16 cellular contexts compared by ENCODE assay signal in genomic region chr3:42612147-42612680, GRCh38. TPM values are rescaled to one million over a fixed set of nuclear protein-coding genes. Genes with fewer than 3 reads are reported as not detected.
DNase-seq lines count a peak whose midpoint lies in the region; ATAC-seq and TF ChIP-seq lines count a peak whose summit lies in the region.
"Had no signal": no experiment of that assay in that cellular context is flagged by ENCODE, and none has a peak within 500 bp of the region (broad histone marks: within the 10 kb centered on the region; RNA-seq: fewer than 3 reads in every experiment).

No MANE protein-coding gene starts in this region.

- DNase-seq in activated naive CD4-positive, alpha-beta T cell treated with anti-CD3 and anti-CD28 coated beads, Interleukin-2, amount 50 U/mL, for 16 hours, result no peak
- DNase-seq in RWPE2 (ENCODE audit: low spot score), result no peak
- DNase-seq in stomach, result no peak
- DNase-seq in kidney tubule cell (ENCODE audit: low spot score), result no peak
- DNase-seq in mucosa of gallbladder (ENCODE audit: low spot score), result no peak
- DNase-seq: Calu3; cerebellar nuclear complex; NCI-H2107; occipital lobe; stimulated activated naive CD4-positive, alpha-beta T cell had no signal

- ATAC-seq in RWPE2 (ENCODE audit: low read depth), result no peak
- ATAC-seq in gastroesophageal sphincter, result no peak
- no peak for ATAC-seq in GM18505 (IDR thresholded peaks at IDR 0.05; ENCODE audit: unreplicated experiment)
- ATAC-seq: HCT116 had no signal

- peaks cover 53% of the 10 kb centered on the region for H3K36me3 ChIP-seq in RWPE2 (ENCODE audit: low read depth)
- peaks cover 0 to 5% of the 10 kb centered on the region in 2 donors for H3K36me3 ChIP-seq in gastroesophageal sphincter
- peaks cover 0 to 24% (median 6%) of the 10 kb centered on the region in 4 donors for H3K36me3 ChIP-seq in stomach

- H3K27me3 ChIP-seq in RWPE2 (ENCODE audit: insufficient read depth, poor library complexity, severe bottlenecking) (no peaks in the 10 kb centered on the region), gastroesophageal sphincter (no peaks in the 10 kb centered on the region), stomach (no peaks in the 10 kb centered on the region)

- WGBS in gastroesophageal sphincter (ENCODE audit: low coverage in 1 of 2), 2 donors, result 65 to 85% methylated on average over 1 of the region's 1 CpG
- 24 to 44% (median 36%) methylated on average over 1 of the region's 1 CpG for WGBS in stomach, 5 donors

- TF ChIP-seq POLR2A in gastroesophageal sphincter (IDR thresholded peaks at IDR 0.05), result no peak
- no peak for TF ChIP-seq POLR2A in stomach (IDR thresholded peaks at IDR 0.05)
- no peak for TF ChIP-seq POLR2A in GM18505 (IDR thresholded peaks at IDR 0.05; ENCODE audit: borderline replicate concordance, extremely low read depth, insufficient read depth, insufficient read length)

- intact Hi-C loops in stomach (cut with DNase I; ENCODE audit: low total_unique reads), result no loop called here

- H3K4me3 Mint-ChIP-seq in activated naive CD4-positive, alpha-beta T cell treated with anti-CD3 and anti-CD28 coated beads, Interleukin-2, amount 50 U/mL, for 24 hours, result no peak overlapping the region

- no peaks in the 10 kb centered on the region for H3K9me3 ChIP-seq in RWPE2 (ENCODE audit: severe bottlenecking)
- no peaks in the 10 kb centered on the region for H3K9me3 ChIP-seq in gastroesophageal sphincter
- no peaks in the 10 kb centered on the region for H3K9me3 ChIP-seq in stomach

- no peak overlapping the region for H3K4me3 ChIP-seq in RWPE2 (ENCODE audit: severe bottlenecking)
- H3K4me3 ChIP-seq in gastroesophageal sphincter, result no peak overlapping the region
- no peak overlapping the region for H3K4me3 ChIP-seq in stomach
- H3K4me3 ChIP-seq: skin epidermis had no signal

- TF ChIP-seq EP300 in gastroesophageal sphincter (IDR thresholded peaks at IDR 0.05) (no peak), stomach (IDR thresholded peaks at IDR 0.05) (no peak)

- TF ChIP-seq CTCF in RWPE2 (IDR thresholded peaks at IDR 0.05; ENCODE audit: poor library complexity, severe bottlenecking) (no peak), gastroesophageal sphincter (IDR thresholded peaks at IDR 0.05) (no peak), stomach (IDR thresholded peaks at IDR 0.05) (no peak)

- H3K4me1 ChIP-seq in RWPE2 (ENCODE audit: insufficient read depth, poor library complexity, severe bottlenecking) (peaks cover 13% of the 10 kb centered on the region), gastroesophageal sphincter (peaks cover 9 to 87% (median 19%) of the 10 kb centered on the region in 3 donors), stomach (peaks cover 5 to 87% (median 40%) of the 10 kb centered on the region in 4 donors)

- H3K27ac Mint-ChIP-seq in activated naive CD4-positive, alpha-beta T cell treated with anti-CD3 and anti-CD28 coated beads, Interleukin-2, amount 50 U/mL, for 24 hours, result peak overlapping the region; percentile 35

- no peaks in the 10 kb centered on the region for H3K27me3 Mint-ChIP-seq in activated naive CD4-positive, alpha-beta T cell treated with anti-CD3 and anti-CD28 coated beads, Interleukin-2, amount 50 U/mL, for 24 hours
- H3K27me3 Mint-ChIP-seq: IgD-negative memory B cell had no signal

- H3K4me1 Mint-ChIP-seq in activated naive CD4-positive, alpha-beta T cell treated with anti-CD3 and anti-CD28 coated beads, Interleukin-2, amount 50 U/mL, for 24 hours, result peaks cover 84% of the 10 kb centered on the region

- H3K27ac ChIP-seq in RWPE2 (ENCODE audit: poor library complexity, severe bottlenecking) (peak overlapping the region; percentile 4), gastroesophageal sphincter (peak overlapping the region in 3 of 4 donors; percentile 1 to 65 (median 65)), stomach (peak overlapping the region in 4 of 5 donors; percentile 29 to 61 (median 40))

- peaks cover 18% of the 10 kb centered on the region for H3K36me3 Mint-ChIP-seq in activated naive CD4-positive, alpha-beta T cell treated with anti-CD3 and anti-CD28 coated beads, Interleukin-2, amount 50 U/mL, for 24 hours

- no peaks in the 10 kb centered on the region for H3K9me3 Mint-ChIP-seq in activated naive CD4-positive, alpha-beta T cell treated with anti-CD3 and anti-CD28 coated beads, Interleukin-2, amount 50 U/mL, for 24 hours
- H3K9me3 Mint-ChIP-seq: IgD-negative memory B cell had no signal

RNA-seq across cellular contexts. Expression of gene NKTR, which starts 11.7 kb away (rescaled TPM):
- total RNA-seq in gastroesophageal sphincter, result 100 to 1,000 TPM in 1 of 4 donors, 10 to 100 TPM in 3; 17.9 to 134 (median 56.3) TPM
- 100 to 1,000 TPM in 4 of 5 donors, 10 to 100 TPM in 1; 76.5 to 488 (median 141) TPM for total RNA-seq in stomach
- 10 to 100 TPM in 1 of 3 donors, 1 to 10 TPM in 2; 3.8 to 20.0 (median 6.4) TPM for polyA plus RNA-seq in stomach
- 55.5 TPM for total RNA-seq in mucosa of gallbladder

RNA-seq across cellular contexts. Expression of gene SS18L2, which starts 21.6 kb away (rescaled TPM):
- total RNA-seq in gastroesophageal sphincter (10 to 100 TPM in 2 of 4 donors, 1 to 10 TPM in 2; 8.4 to 32.2 (median 12.8) TPM), stomach (10 to 100 TPM in 4 of 5 donors, 1 to 10 TPM in 1; 8.0 to 34.4 (median 27.7) TPM), mucosa of gallbladder (20.3 TPM)
- polyA plus RNA-seq in stomach, result 10 to 100 TPM; 31.9 to 59.7 (median 49.6) TPM

RNA-seq across cellular contexts. Expression of gene SEC22C, which starts 30.4 kb away (rescaled TPM):
- total RNA-seq in gastroesophageal sphincter (10 to 100 TPM; 56.0 to 84.4 (median 72.1) TPM), stomach (10 to 100 TPM in 4 of 5 donors, 1 to 10 TPM in 1; 9.8 to 64.3 (median 32.7) TPM), mucosa of gallbladder (37.0 TPM)
- 10 to 100 TPM; 15.5 to 31.5 (median 26.3) TPM for polyA plus RNA-seq in stomach

RNA-seq across cellular contexts. Expression of gene ZBTB47, which starts 41.3 kb away (rescaled TPM):
- total RNA-seq in gastroesophageal sphincter (100 to 1,000 TPM in 3 of 4 donors, 10 to 100 TPM in 1; 86.8 to 152 (median 110) TPM), stomach (10 to 100 TPM; 10.1 to 40.3 (median 19.6) TPM), mucosa of gallbladder (41.2 TPM)
- polyA plus RNA-seq in stomach, result 10 to 100 TPM; 10.4 to 40.0 (median 32.1) TPM

Comparison
In these comparisons a context has a peak if more than half of its experiments do, and no peak if none do; other contexts are left out.
1. H3K27ac ChIP-seq: peak in every context shown above with its lines; median percentile 65 in gastroesophageal sphincter; 40 in stomach; 4 in RWPE2.